Comparison of ENCODE assay signal across 16 cellular contexts in genomic region chr2:235162070-235162469, GRCh38.
"Had no signal": no experiment of that assay in that cellular context is flagged by ENCODE, and none has a peak within 500 bp of the region (broad histone marks: within the 10 kb centered on the region; RNA-seq: fewer than 3 reads in every experiment).

No MANE protein-coding gene starts in this region.

- DNase-seq: activated CD4-positive, alpha-beta T cell treated with anti-CD3 and anti-CD28 coated beads for 48 hours; activated naive CD4-positive, alpha-beta T cell treated with anti-CD3 and anti-CD28 coated beads, Interleukin-2, amount 50 U/mL, for 16 hours; adrenal gland; cerebellar nuclear complex; endodermal cell; erythroblast; glutamatergic neuron; left cardiac atrium; mucosa of descending colon; naive thymus-derived CD8-positive, alpha-beta T cell; right cardiac atrium; small intestine; stomach; WERI-Rb-1 had no signal

- H3K27me3 ChIP-seq: adrenal gland, neutrophil had no signal

- ATAC-seq: left cardiac atrium; mucosa of descending colon; naive thymus-derived CD8-positive, alpha-beta T cell; right cardiac atrium had no signal

- H3K36me3 ChIP-seq: adrenal gland, neutrophil, stomach, WERI-Rb-1 had no signal

- H3K27ac ChIP-seq: adrenal gland, neutrophil, stomach, WERI-Rb-1 had no signal

- H3K9me3 ChIP-seq: adrenal gland, mucosa of descending colon, neutrophil had no signal

- H3K4me1 ChIP-seq: adrenal gland, stomach had no signal

- H3K4me3 ChIP-seq: adrenal gland, lung, mucosa of descending colon, stomach had no signal
